ENCODE assay signal across 8 cellular contexts in the genomic region with DNA sequence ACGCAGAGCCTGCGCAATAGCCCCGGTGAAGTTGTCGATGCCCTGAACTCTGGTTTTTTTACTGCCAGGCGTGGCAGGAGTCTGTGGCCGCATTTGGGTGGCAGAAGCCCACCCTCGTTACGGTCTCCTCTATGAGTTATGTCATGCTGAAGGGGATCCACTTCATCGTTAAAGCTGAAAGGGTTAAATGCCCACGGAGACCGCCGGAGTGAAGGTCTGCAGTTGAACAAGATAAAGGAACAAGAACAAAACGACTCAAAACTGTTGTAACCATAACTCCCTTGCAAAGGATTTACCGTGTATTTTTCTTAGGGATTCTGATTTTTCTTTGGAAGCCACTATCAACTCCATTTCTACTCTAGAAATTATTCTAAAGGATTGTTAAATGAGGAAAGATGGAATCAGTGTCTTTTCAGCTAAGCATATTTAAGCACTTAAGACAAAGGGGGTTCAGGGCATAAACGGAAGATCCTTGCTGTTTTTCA. TPM values are rescaled to one million over a fixed set of nuclear protein-coding genes. Genes with fewer than 3 reads are reported as not detected.
DNase-seq lines count a peak whose midpoint lies in the region; ATAC-seq lines count a peak whose summit lies in the region.

No MANE protein-coding gene starts in this region.

- peaks cover 9% of the 10 kb centered on the region for H3K36me3 Mint-ChIP-seq in CD4-positive, CD25-positive, alpha-beta regulatory T cell

- no peaks in the 10 kb centered on the region for H3K9me3 ChIP-seq in CD4-positive, CD25-positive, alpha-beta regulatory T cell (ENCODE audit: control insufficient read depth in 2 of 2, low read length in 2 of 2)
- no peaks in the 10 kb centered on the region for H3K9me3 ChIP-seq in MG63
- no peaks in the 10 kb centered on the region for H3K9me3 ChIP-seq in effector memory CD4-positive, alpha-beta T cell (ENCODE audit: control insufficient read depth, low read length)
- no peaks in the 10 kb centered on the region for H3K9me3 ChIP-seq in neuron (ENCODE audit: low read length)

- H3K27ac Mint-ChIP-seq in CD4-positive, CD25-positive, alpha-beta regulatory T cell: peak overlapping the region; percentile 86 to 97 (median 92)

- H3K4me3 ChIP-seq in CD4-positive, CD25-positive, alpha-beta regulatory T cell (ENCODE audit: low read depth, low read length): peak overlapping the region; percentile 80
- H3K4me3 ChIP-seq in MG63 (peak overlapping the region; percentile 89), neuron (ENCODE audit: low read length) (peak overlapping the region; percentile 86)
- H3K4me3 ChIP-seq in effector memory CD4-positive, alpha-beta T cell (ENCODE audit: insufficient read depth, low read depth, low read length, poor library complexity, severe bottlenecking): peak overlapping the region; percentile 91

- peak overlapping the region; percentile 97 to 98 (median 98) for H3K4me3 Mint-ChIP-seq in CD4-positive, CD25-positive, alpha-beta regulatory T cell

- peaks cover 19 to 42% (median 32%) of the 10 kb centered on the region in 4 donors for H3K4me1 Mint-ChIP-seq in CD4-positive, CD25-positive, alpha-beta regulatory T cell

- peaks cover 0 to 1% (median 0%) of the 10 kb centered on the region in 7 donors for H3K9me3 Mint-ChIP-seq in CD4-positive, CD25-positive, alpha-beta regulatory T cell

- H3K27ac ChIP-seq in CD4-positive, CD25-positive, alpha-beta regulatory T cell (ENCODE audit: insufficient read depth, low read length, poor library complexity, severe bottlenecking): peak overlapping the region; percentile 92
- H3K27ac ChIP-seq in effector memory CD4-positive, alpha-beta T cell (ENCODE audit: insufficient read depth, low read length, poor library complexity, severe bottlenecking): peak overlapping the region; percentile 94

- DNase-seq in CD4-positive, CD25-positive, alpha-beta regulatory T cell: no peak
- DNase-seq in MG63: no peak
- no peak for DNase-seq in effector memory CD4-positive, alpha-beta T cell
- no peak for DNase-seq in NCI-H1417 (lab: John Stamatoyannopoulos, UW)
- no peak for DNase-seq in stimulated activated CD4-positive, alpha-beta T cell treated with anti-CD3 and anti-CD28 coated beads, Interleukin-4, amount 100 ng/mL, for 24 hours
- no peak for DNase-seq in stimulated activated CD4-positive, alpha-beta T cell treated with anti-CD3 and anti-CD28 coated beads, Interleukin-2, amount 100 ng/mL, for 48 hours

- peaks cover 8% of the 10 kb centered on the region for H3K27me3 Mint-ChIP-seq in CD4-positive, CD25-positive, alpha-beta regulatory T cell

- peaks cover 35% of the 10 kb centered on the region for H3K4me1 ChIP-seq in CD4-positive, CD25-positive, alpha-beta regulatory T cell (ENCODE audit: control insufficient read depth, insufficient read depth, low read length, poor library complexity, severe bottlenecking)
- H3K4me1 ChIP-seq in effector memory CD4-positive, alpha-beta T cell (ENCODE audit: control insufficient read depth, insufficient read depth, low read length, poor library complexity, severe bottlenecking): peaks cover 13% of the 10 kb centered on the region
- H3K4me1 ChIP-seq in neuron (ENCODE audit: insufficient read depth, low read length): peaks cover 4% of the 10 kb centered on the region

- H3K36me3 ChIP-seq in CD4-positive, CD25-positive, alpha-beta regulatory T cell (ENCODE audit: control insufficient read depth, insufficient read depth, low read length): peaks cover 4% of the 10 kb centered on the region
- H3K36me3 ChIP-seq in MG63: peaks cover 12% of the 10 kb centered on the region
- no peaks in the 10 kb centered on the region for H3K36me3 ChIP-seq in effector memory CD4-positive, alpha-beta T cell (ENCODE audit: control insufficient read depth, insufficient read depth, low read length)
- peaks cover 5% of the 10 kb centered on the region for H3K36me3 ChIP-seq in neuron (ENCODE audit: insufficient read depth, low read length)

- peak overlapping the region; percentile 83 for H2AFZ ChIP-seq in neuron (ENCODE audit: low read depth, low read length)

- H3K27me3 ChIP-seq in CD4-positive, CD25-positive, alpha-beta regulatory T cell (ENCODE audit: control insufficient read depth, insufficient read depth, low read length): no peaks in the 10 kb centered on the region
- H3K27me3 ChIP-seq in MG63: no peaks in the 10 kb centered on the region
- no peaks in the 10 kb centered on the region for H3K27me3 ChIP-seq in effector memory CD4-positive, alpha-beta T cell (replicated peaks; ENCODE audit: control insufficient read depth, insufficient read depth, low read length, poor library complexity, severe bottlenecking)
- H3K27me3 ChIP-seq in neuron (ENCODE audit: insufficient read depth, low read length): no peaks in the 10 kb centered on the region

- ATAC-seq in CD4-positive, CD25-positive, alpha-beta regulatory T cell (ENCODE audit: low read depth in 2 of 2): no peak
- no peak for ATAC-seq in GM21423 (IDR thresholded peaks at IDR 0.05; ENCODE audit: unreplicated experiment)

RNA-seq across cellular contexts. Expression of gene ELOVL5, which starts 0.5 kb away (rescaled TPM):
- 201 TPM for total RNA-seq in CD4-positive, CD25-positive, alpha-beta regulatory T cell
- 100 to 1,000 TPM; 139 to 175 (median 154) TPM for polyA plus RNA-seq in CD4-positive, CD25-positive, alpha-beta regulatory T cell
- total RNA-seq in MG63 (2014; rRNA removed; shearing (Covaris generic); ENCODE audit: low replicate concordance): 12.4 and 13.7 TPM in 2 replicates

Comparison
In these comparisons a context has a peak if more than half of its experiments do, and no peak if none do; other contexts are left out.
1. RNA of gene ELOVL5, which starts 0.5 kb away (total RNA-seq): 201 TPM in CD4-positive, CD25-positive, alpha-beta regulatory T cell (single experiment); 12.4 to 13.7 TPM in MG63; every median in the first group is over 10 times any median in the second.
2. Peak in every context shown above with its lines, with median percentiles within 50 percentile points of each other: H3K4me3 ChIP-seq.